ENCODE assay signal across 8 cellular contexts in the genomic region with DNA sequence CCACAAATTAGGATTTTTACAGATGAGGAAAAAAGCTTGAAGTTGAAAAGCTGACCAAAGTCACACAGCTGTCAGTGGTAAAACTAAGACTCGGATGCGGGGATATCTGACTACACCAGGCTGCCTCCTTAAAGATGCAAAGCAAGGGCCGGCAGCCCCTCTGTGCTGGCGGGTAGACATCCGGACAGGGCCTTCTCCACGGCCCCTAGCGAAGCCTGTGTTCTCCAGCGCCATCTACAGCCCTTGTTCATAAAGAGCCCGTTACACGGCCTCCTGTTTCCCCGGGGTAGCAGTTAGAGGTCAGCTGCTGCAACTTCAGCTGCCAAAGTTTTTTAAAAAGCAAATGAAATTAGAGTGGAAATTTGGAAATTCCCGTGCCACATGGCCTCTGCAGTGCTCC.
DNase-seq lines count a peak whose midpoint lies in the region; ATAC-seq and FAIRE-seq lines count a peak whose summit lies in the region.

No MANE protein-coding gene starts in this region.

- H3K4me3 Mint-ChIP-seq in activated T-helper 17 cell treated with anti-CD3 and anti-CD28 coated beads, Interleukin-2, amount 50 U/mL, for 72 hours: no peak overlapping the region
- H3K4me3 Mint-ChIP-seq in activated T-helper 2 cell treated with anti-CD3 and anti-CD28 coated beads, Interferon-gamma antibody, Interleukin-2, Interleukin-4, amounts not matched to agents 10 μg/mL and 5 μg/mL and 100 μg/mL, durations not matched to agents 14 hours and 24 hours and 36 hours (ENCODE audit: low read depth): no peak overlapping the region

- H3K27ac Mint-ChIP-seq in activated T-helper 17 cell treated with anti-CD3 and anti-CD28 coated beads, Interleukin-2, amount 50 U/mL, for 72 hours: no peak overlapping the region
- H3K27ac Mint-ChIP-seq in activated T-helper 2 cell treated with anti-CD3 and anti-CD28 coated beads, Interferon-gamma antibody, Interleukin-2, Interleukin-4, amounts not matched to agents 10 μg/mL and 5 μg/mL and 100 μg/mL, durations not matched to agents 14 hours and 24 hours and 36 hours: no peak overlapping the region

- H3K27me3 Mint-ChIP-seq in activated T-helper 17 cell treated with anti-CD3 and anti-CD28 coated beads, Interleukin-2, amount 50 U/mL, for 72 hours: peaks cover 5% of the 10 kb centered on the region
- no peaks in the 10 kb centered on the region for H3K27me3 Mint-ChIP-seq in activated T-helper 2 cell treated with anti-CD3 and anti-CD28 coated beads, Interferon-gamma antibody, Interleukin-2, Interleukin-4, amounts not matched to agents 10 μg/mL and 5 μg/mL and 100 μg/mL, durations not matched to agents 14 hours and 24 hours and 36 hours (ENCODE audit: low read depth)

- intact Hi-C loops in activated T-helper 2 cell treated with anti-CD3 and anti-CD28 coated beads, Interferon-gamma antibody, Interleukin-2, Interleukin-4, amounts not matched to agents 10 μg/mL and 5 μg/mL and 100 μg/mL, durations not matched to agents 14 hours and 24 hours and 36 hours (cut with micrococcal nuclease): no loop called here

- H3K9me3 Mint-ChIP-seq in activated T-helper 17 cell treated with anti-CD3 and anti-CD28 coated beads, Interleukin-2, amount 50 U/mL, for 72 hours: no peaks in the 10 kb centered on the region
- no peaks in the 10 kb centered on the region for H3K9me3 Mint-ChIP-seq in activated T-helper 2 cell treated with anti-CD3 and anti-CD28 coated beads, Interferon-gamma antibody, Interleukin-2, Interleukin-4, amounts not matched to agents 10 μg/mL and 5 μg/mL and 100 μg/mL, durations not matched to agents 14 hours and 24 hours and 36 hours

- ATAC-seq in GM21825 (IDR thresholded peaks at IDR 0.05; ENCODE audit: unreplicated experiment): peak; percentile 94
- peak; percentile 51 for ATAC-seq in activated T-helper 17 cell treated with anti-CD3 and anti-CD28 coated beads, Interleukin-2, amount 50 U/mL, for 72 hours (replicated peaks)

- no peak for FAIRE-seq in HTR-8/SVneo (lab: Jason Lieb, UNC)

- DNase-seq in activated T-cell treated with anti-CD3 and anti-CD28 coated beads, Interleukin-2, amount 50 U/mL, for 48 hours: peak; percentile 31 to 40
- DNase-seq in activated T-cell treated with anti-CD3 and anti-CD28 coated beads for 4 hours: no peak
- DNase-seq in HTR-8/SVneo (ENCODE audit: insufficient read length, low spot score): peak; percentile 17
- DNase-seq in hippocampal formation (lab: John Stamatoyannopoulos, UW): peak; percentile 1 to 15
- DNase-seq in stimulated activated CD4-positive, alpha-beta T cell treated with anti-CD3 and anti-CD28 coated beads, Interleukin-2, amount 100 ng/mL, for 48 hours: peak; percentile 1 to 27
- no peak for DNase-seq in activated T-helper 2 cell treated with anti-CD3 and anti-CD28 coated beads, Interferon-gamma antibody, Interleukin-2, Interleukin-4, amounts not matched to agents 10 μg/mL and 5 μg/mL and 100 μg/mL, durations not matched to agents 14 hours and 24 hours and 36 hours (ENCODE audit: low spot score)

- H3K4me1 Mint-ChIP-seq in activated T-helper 17 cell treated with anti-CD3 and anti-CD28 coated beads, Interleukin-2, amount 50 U/mL, for 72 hours: no peaks in the 10 kb centered on the region
- H3K4me1 Mint-ChIP-seq in activated T-helper 2 cell treated with anti-CD3 and anti-CD28 coated beads, Interferon-gamma antibody, Interleukin-2, Interleukin-4, amounts not matched to agents 10 μg/mL and 5 μg/mL and 100 μg/mL, durations not matched to agents 14 hours and 24 hours and 36 hours (ENCODE audit: low read depth): no peaks in the 10 kb centered on the region

- H3K36me3 Mint-ChIP-seq in activated T-helper 17 cell treated with anti-CD3 and anti-CD28 coated beads, Interleukin-2, amount 50 U/mL, for 72 hours (ENCODE audit: low read depth): no peaks in the 10 kb centered on the region
- H3K36me3 Mint-ChIP-seq in activated T-helper 2 cell treated with anti-CD3 and anti-CD28 coated beads, Interferon-gamma antibody, Interleukin-2, Interleukin-4, amounts not matched to agents 10 μg/mL and 5 μg/mL and 100 μg/mL, durations not matched to agents 14 hours and 24 hours and 36 hours (ENCODE audit: low read depth): no peaks in the 10 kb centered on the region

Comparison
In these comparisons a context has a peak if more than half of its experiments do, and no peak if none do; other contexts are left out.
1. DNase-seq: peak in activated T-cell treated with anti-CD3 and anti-CD28 coated beads, Interleukin-2, amount 50 U/mL, for 48 hours (2 of 2), HTR-8/SVneo (single experiment), hippocampal formation (2 of 2) and stimulated activated CD4-positive, alpha-beta T cell treated with anti-CD3 and anti-CD28 coated beads, Interleukin-2, amount 100 ng/mL, for 48 hours (2 of 2); none in activated T-cell treated with anti-CD3 and anti-CD28 coated beads for 4 hours (single experiment) and activated T-helper 2 cell treated with anti-CD3 and anti-CD28 coated beads, Interferon-gamma antibody, Interleukin-2, Interleukin-4, amounts not matched to agents 10 μg/mL and 5 μg/mL and 100 μg/mL, durations not matched to agents 14 hours and 24 hours and 36 hours (single experiment).